In genomic region chr10:97542169-97543024, GRCh38 we compare ENCODE assay signal across 1 cellular context.
TF ChIP-seq lines count a peak whose summit lies in the region.

No MANE protein-coding gene starts in this region.

TF ChIP-seq in SK-N-SH, 30 proteins besides CTCF, POLR2A, EP300 and RAD21 (continued from another document):
- TF ChIP-seq USF1 (IDR thresholded peaks at IDR 0.05; ENCODE audit: borderline replicate concordance, low read depth) (no peak), POLR2AphosphoS5 (IDR thresholded peaks at IDR 0.05; ENCODE audit: low read depth, low read length) (peak; percentile 64; the same call in 1 of the 2 replicates), TCF12 (IDR thresholded peaks at IDR 0.05) (peak; percentile 91), SIN3A (IDR thresholded peaks at IDR 0.05; ENCODE audit: borderline replicate concordance, low read depth, low read length) (peak; percentile 39; the same call in 1 of the 2 replicates), MAX (IDR thresholded peaks at IDR 0.05; ENCODE audit: low read depth) (peak; percentile 62), EZH2phosphoT487 (IDR thresholded peaks at IDR 0.05; ENCODE audit: borderline replicate concordance, low read depth) (no peak), GABPA (IDR thresholded peaks at IDR 0.05; ENCODE audit: low read depth) (no peak), FOXJ3 (CRISPR knock-in tag; IDR thresholded peaks at IDR 0.05) (no peak), GATA2 (CRISPR knock-in tag; IDR thresholded peaks at IDR 0.05) (no peak)
- TF ChIP-seq, protein P1, sequence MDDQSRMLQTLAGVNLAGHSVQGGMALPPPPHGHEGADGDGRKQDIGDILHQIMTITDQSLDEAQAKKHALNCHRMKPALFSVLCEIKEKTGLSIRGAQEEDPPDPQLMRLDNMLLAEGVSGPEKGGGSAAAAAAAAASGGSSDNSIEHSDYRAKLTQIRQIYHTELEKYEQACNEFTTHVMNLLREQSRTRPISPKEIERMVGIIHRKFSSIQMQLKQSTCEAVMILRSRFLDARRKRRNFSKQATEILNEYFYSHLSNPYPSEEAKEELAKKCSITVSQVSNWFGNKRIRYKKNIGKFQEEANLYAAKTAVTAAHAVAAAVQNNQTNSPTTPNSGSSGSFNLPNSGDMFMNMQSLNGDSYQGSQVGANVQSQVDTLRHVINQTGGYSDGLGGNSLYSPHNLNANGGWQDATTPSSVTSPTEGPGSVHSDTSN (IDR thresholded peaks at IDR 0.05) = peak; percentile 57
- TF ChIP-seq, protein P2, sequence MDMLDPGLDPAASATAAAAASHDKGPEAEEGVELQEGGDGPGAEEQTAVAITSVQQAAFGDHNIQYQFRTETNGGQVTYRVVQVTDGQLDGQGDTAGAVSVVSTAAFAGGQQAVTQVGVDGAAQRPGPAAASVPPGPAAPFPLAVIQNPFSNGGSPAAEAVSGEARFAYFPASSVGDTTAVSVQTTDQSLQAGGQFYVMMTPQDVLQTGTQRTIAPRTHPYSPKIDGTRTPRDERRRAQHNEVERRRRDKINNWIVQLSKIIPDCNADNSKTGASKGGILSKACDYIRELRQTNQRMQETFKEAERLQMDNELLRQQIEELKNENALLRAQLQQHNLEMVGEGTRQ (IDR thresholded peaks at IDR 0.05; ENCODE audit: borderline replicate concordance, low read depth, low read length) = no peak
